Comparison of ENCODE assay signal across 8 cellular contexts in the genomic region with DNA sequence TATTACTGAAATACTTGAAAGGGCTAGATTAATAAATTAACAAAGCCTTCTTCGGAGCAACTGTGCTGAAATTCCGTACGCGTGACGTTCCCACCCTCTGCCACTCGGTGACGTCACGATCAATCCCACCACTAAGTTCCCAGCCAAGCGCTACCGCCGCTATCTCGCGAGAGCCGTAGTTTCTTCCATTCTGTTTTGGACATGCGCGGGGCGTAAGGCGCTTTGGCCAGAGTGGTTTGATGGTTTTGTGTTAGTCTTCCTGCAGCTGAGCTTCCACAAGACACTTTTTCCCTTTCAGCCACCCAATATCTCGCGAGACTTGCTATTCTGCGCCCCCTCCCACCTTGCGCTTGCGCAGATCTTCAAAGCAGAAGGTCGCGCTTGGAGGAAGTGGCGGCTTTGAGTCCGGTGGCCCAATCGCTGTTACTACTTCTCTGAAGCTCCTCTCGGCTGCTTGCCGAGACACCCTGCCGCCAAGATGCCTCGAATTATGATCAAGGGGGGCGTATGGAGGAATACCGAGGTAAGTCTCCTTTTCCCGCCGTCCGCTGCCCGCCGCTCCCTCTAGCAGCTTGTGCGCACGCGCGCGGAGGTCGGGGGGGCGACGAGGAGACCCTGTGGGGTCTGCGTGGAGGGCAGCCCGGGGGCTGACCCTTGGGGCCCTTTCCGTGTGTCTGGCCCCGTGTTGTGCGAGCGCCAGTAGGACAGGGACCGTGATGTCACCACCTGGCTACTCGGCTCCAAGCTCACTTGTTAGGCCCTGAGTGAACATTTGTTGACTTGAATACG. TPM values are rescaled to one million over a fixed set of nuclear protein-coding genes. Genes with fewer than 3 reads are reported as not detected.
DNase-seq lines count a peak whose midpoint lies in the region; ATAC-seq and TF ChIP-seq lines count a peak whose summit lies in the region.

A gene (plus strand): TSS at position 361 of the 789 bp plus-strand sequence. CDS start 118 bp downstream, at position 479.

- H3K9ac ChIP-seq in KMS-11 (peak within 1 kb of the TSS; percentile 92), muscle layer of colon (ENCODE audit: low read length) (peak within 1 kb of the TSS; percentile 76)

- TF ChIP-seq POLR2A in Peyer's patch (IDR thresholded peaks at IDR 0.05) = peak; percentile 80 to 85

- H3K27ac ChIP-seq in KMS-11 = peak within 1 kb of the TSS; percentile 77
- peak within 1 kb of the TSS; percentile 94 to 97 (median 94) for H3K27ac ChIP-seq in Peyer's patch
- peak within 1 kb of the TSS; percentile 96 for H3K27ac ChIP-seq in muscle layer of colon (ENCODE audit: low read depth, low read length)

- H3K27me3 ChIP-seq in KMS-11 (ENCODE audit: insufficient read depth, low read depth) = no peaks in the 10 kb centered on the region
- H3K27me3 ChIP-seq in Peyer's patch = no peaks in the 10 kb centered on the region
- H3K27me3 ChIP-seq in muscle layer of colon (ENCODE audit: control insufficient read depth in 1 of 2, insufficient read depth in 2 of 2, low read length in 2 of 2) = no peaks in the 10 kb centered on the region

- ATAC-seq in GM21723 (IDR thresholded peaks at IDR 0.05; ENCODE audit: unreplicated experiment) = peak; percentile 91
- ATAC-seq in esophagus mucosa = peak; percentile 91

- H3K4me3 ChIP-seq in KMS-11 (IDR thresholded peaks at IDR 0.05; ENCODE audit: insufficient read depth, low read depth, low read length) (no peak within 1 kb of the TSS), Peyer's patch (peak within 1 kb of the TSS; percentile 79 to 99 (median 93)), muscle layer of colon (ENCODE audit: low read depth in 1 of 2, low read length in 2 of 2) (peak within 1 kb of the TSS; percentile 91 to 94)

- H3K4me1 ChIP-seq in KMS-11 (ENCODE audit: low read depth, poor library complexity, severe bottlenecking) = peaks cover 33% of the 10 kb centered on the region
- peaks cover 0 to 21% (median 13%) of the 10 kb centered on the region in 4 donors for H3K4me1 ChIP-seq in Peyer's patch
- H3K4me1 ChIP-seq in muscle layer of colon (ENCODE audit: insufficient read depth, low read length) = peaks cover 31% of the 10 kb centered on the region

- H4K20me1 ChIP-seq in KMS-11 (ENCODE audit: insufficient read depth) = no peaks in the 10 kb centered on the region

- TF ChIP-seq CTCF in KMS-11 (conservative IDR thresholded peaks at IDR 0.05; ENCODE audit: low read depth, low read length) = no peak
- TF ChIP-seq CTCF in Peyer's patch (IDR thresholded peaks at IDR 0.05) = no peak

- peaks cover 35% of the 10 kb centered on the region for H3K79me2 ChIP-seq in KMS-11 (ENCODE audit: insufficient read depth, low read depth)

- peak within 1 kb of the TSS; percentile 99 for H3K4me2 ChIP-seq in KMS-11

- H3K9me3 ChIP-seq in Peyer's patch (no peaks in the 10 kb centered on the region), muscle layer of colon (ENCODE audit: low read length) (no peaks in the 10 kb centered on the region)

- peak within 1 kb of the TSS; percentile 94 for H2AFZ ChIP-seq in KMS-11 (ENCODE audit: low read depth)

- H3K36me3 ChIP-seq in KMS-11 (ENCODE audit: insufficient read depth) (0 out of 2 replicates have a peak, but pooled peaks cover 5% of the 10 kb centered on the region), Peyer's patch (peaks cover 0 to 19% (median 0%) of the 10 kb centered on the region in 3 donors), muscle layer of colon (ENCODE audit: insufficient read depth, low read length) (peaks cover 15% of the 10 kb centered on the region)

- DNase-seq in DMS53 (lab: John Stamatoyannopoulos, UW) = peak; percentile 99
- DNase-seq in Peyer's patch = peak; percentile 86 to 97 (median 93)
- DNase-seq in activated T-cell treated with anti-CD3 and anti-CD28 coated beads, Interleukin-2, amount 50 U/mL, for 48 hours = peak; percentile 94 to 97
- peak; percentile 86 for DNase-seq in stimulated activated CD8-positive, alpha-beta memory T cell treated with anti-CD3 and anti-CD28 coated beads, Interleukin-7, amount 100 ng/mL, for 24 hours (ENCODE audit: low read depth)

RNA-seq across cellular contexts. Expression of the gene that starts here (rescaled TPM):
- 10 to 100 TPM in 3 of 4 donors, 1 to 10 TPM in 1; 9.9 to 23.1 (median 15.3) TPM for total RNA-seq in Peyer's patch
- 9.9 TPM for total RNA-seq in esophagus mucosa
